In the genomic region with DNA sequence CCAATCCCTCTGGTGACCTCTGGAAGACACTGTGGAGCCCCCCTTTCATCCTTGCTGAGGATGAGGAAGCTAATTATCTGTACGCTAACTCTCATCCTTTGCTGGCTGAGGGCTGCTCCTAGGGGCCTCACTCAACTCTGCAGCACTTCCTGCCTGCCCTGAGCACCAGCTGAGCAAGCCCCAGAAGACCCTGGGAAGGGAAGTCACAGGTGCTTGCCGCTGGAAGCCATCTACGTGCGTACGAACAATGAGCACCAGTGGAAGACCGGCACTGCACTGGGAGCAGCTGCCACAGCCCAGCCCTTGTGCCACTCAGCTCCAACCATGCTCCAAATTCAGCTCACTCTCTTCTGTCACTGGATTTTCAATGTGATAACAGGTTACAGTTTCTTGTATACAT, we compare ENCODE assay signal across 28 cellular contexts.
A peak's percentile ranks its signal among the peaks of the same experiment; 100 is the strongest.
DNase-seq lines count a peak whose midpoint lies in the region; ATAC-seq and TF ChIP-seq lines count a peak whose summit lies in the region.
"Had no signal": no experiment of that assay in that cellular context is flagged by ENCODE, and none has a peak within 500 bp of the region (broad histone marks: within the 10 kb centered on the region; RNA-seq: fewer than 3 reads in every experiment).

No MANE protein-coding gene starts in this region.

- no peak for ATAC-seq in HG03139 (IDR thresholded peaks at IDR 0.05; ENCODE audit: unreplicated experiment)
- ATAC-seq: naive thymus-derived CD8-positive, alpha-beta T cell; Panc1; pancreas; right cardiac atrium had no signal

- H3K9me3 ChIP-seq in neutrophil = no peaks in the 10 kb centered on the region
- H3K9me3 ChIP-seq: BE2C, HAP-1, pancreas, SJSA1, spleen, transverse colon had no signal

- no peak overlapping the region for H3K4me3 ChIP-seq in neutrophil (ENCODE audit: low read depth in 1 of 2, low read length in 1 of 2)
- H3K4me3 ChIP-seq: HAP-1, pancreas, SJSA1, spleen, transverse colon had no signal

- peaks cover 37 to 43% of the 10 kb centered on the region in 2 experiments for H3K4me1 ChIP-seq in neutrophil (ENCODE audit: control insufficient read depth in 1 of 2, insufficient read depth in 1 of 2, low read depth in 1 of 2, low read length in 1 of 2)
- H3K4me1 ChIP-seq: BE2C, HAP-1, pancreas, SJSA1, transverse colon had no signal

- peak overlapping the region; percentile 49 for H3K27ac ChIP-seq in neutrophil
- H3K27ac ChIP-seq: epithelial cell of prostate, pancreas, SJSA1, spleen, transverse colon had no signal

- DNase-seq in NCI-H748 (lab: John Stamatoyannopoulos, UW; ENCODE audit: unreplicated experiment) (peak; percentile 4), NCI-H748 treated with DMSO at 0.1 percent for 48 hours (lab: John Stamatoyannopoulos, UW) (no peak), Kasumi-1 (lab: John Stamatoyannopoulos, UW) (peak; percentile 85 to 90), RPMI8226 (peak; percentile 14), glomerular visceral epithelial cell (ENCODE audit: extremely low spot score) (no peak), NCI-H2081 (lab: John Stamatoyannopoulos, UW) (no peak)
- DNase-seq: activated CD4-positive, alpha-beta memory T cell treated with anti-CD3 and anti-CD28 coated beads for 36 hours; amygdala; BE2C; effector CD4-positive, alpha-beta T cell; midbrain; NCI-H1105; NCI-H187 treated with DMSO at 0.1 percent for 48 hours; NCI-H2227 treated with DMSO at 0.1 percent for 48 hours; NCI-H774; pancreas; right cardiac atrium; spleen; stimulated activated CD4-positive, alpha-beta T cell treated with anti-CD3 and anti-CD28 coated beads, Interleukin-2, amount 100 ng/mL, for 48 hours; T-helper 1 cell; transverse colon had no signal

- TF ChIP-seq CTCF in neutrophil (IDR thresholded peaks at IDR 0.05) = no peak

- H3K27me3 ChIP-seq in neutrophil = no peaks in the 10 kb centered on the region
- H3K27me3 ChIP-seq: BE2C, pancreas, SJSA1, transverse colon had no signal

- H3K36me3 ChIP-seq in neutrophil = no peaks in the 10 kb centered on the region
- H3K36me3 ChIP-seq: BE2C, HAP-1, pancreas, SJSA1, spleen, transverse colon had no signal

Comparison
In these comparisons a context has a peak if more than half of its experiments do, and no peak if none do; other contexts are left out.
1. DNase-seq: peak in NCI-H748 (single experiment), Kasumi-1 (2 of 2) and RPMI8226 (single experiment); none in NCI-H748 treated with DMSO at 0.1 percent for 48 hours (single experiment), glomerular visceral epithelial cell (single experiment) and NCI-H2081 (0 of 2).